In the genomic region with DNA sequence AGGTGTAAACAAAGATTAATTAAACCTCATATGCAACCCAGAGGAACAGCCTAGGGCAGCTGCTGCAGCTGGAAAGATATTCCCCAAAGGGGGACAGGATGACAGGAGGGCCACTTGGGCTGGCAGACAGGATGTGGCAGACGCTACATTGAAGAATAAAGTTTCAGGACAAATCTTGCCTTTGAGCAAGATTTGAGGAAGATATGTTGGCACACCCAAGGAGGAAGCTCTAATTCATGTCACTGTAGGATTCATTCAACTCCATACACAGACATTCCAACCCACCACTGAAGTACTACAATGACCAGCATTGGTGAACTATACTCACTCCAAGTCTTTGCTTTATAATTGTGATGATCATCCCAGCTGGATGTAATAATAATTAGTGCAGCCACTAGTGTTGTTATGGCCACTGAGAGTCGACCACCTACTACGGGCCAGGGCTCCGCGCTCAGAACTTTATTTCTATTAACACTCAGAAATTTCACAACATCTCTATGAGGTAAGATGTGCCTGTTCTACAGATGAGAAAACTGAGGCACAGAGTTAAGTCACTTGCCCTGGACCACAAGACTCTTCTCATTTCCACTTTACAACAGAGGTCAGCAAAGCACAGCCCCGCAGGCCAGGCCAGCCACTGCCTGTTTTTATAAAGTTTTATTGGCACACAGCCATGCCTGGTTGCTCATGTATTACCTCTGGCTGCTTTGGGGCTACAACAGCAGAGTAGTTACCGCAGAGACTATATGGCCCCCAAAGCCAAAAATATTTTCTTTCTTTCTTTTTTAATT, we compare ENCODE assay signal across 15 cellular contexts.
A peak's percentile ranks its signal among the peaks of the same experiment; 100 is the strongest.
DNase-seq lines count a peak whose midpoint lies in the region; ATAC-seq and TF ChIP-seq lines count a peak whose summit lies in the region.
"Had no signal": no experiment of that assay in that cellular context is flagged by ENCODE, and none has a peak within 500 bp of the region (broad histone marks: within the 10 kb centered on the region; RNA-seq: fewer than 3 reads in every experiment).

No MANE protein-coding gene starts in this region.

- no peaks in the 10 kb centered on the region for H3K36me3 ChIP-seq in CD4-positive, CD25-positive, alpha-beta regulatory T cell (ENCODE audit: control insufficient read depth, insufficient read depth, low read length)
- H3K36me3 ChIP-seq in endodermal cell (ENCODE audit: control insufficient read depth, insufficient read depth, low read length) = no peaks in the 10 kb centered on the region
- H3K36me3 ChIP-seq: gastrocnemius medialis, SJCRH30, vagina had no signal

- POLR2A ChIA-PET in activated CD4-positive, alpha-beta memory T cell treated with anti-CD3 and anti-CD28 coated beads, Interleukin-2, amount 10 ng/mL, durations not matched to agents 7 days and 5 days (lab: Charles Lee) = interaction anchor here (1.1 kb wide), 1 partner anchor 101 kb away, joined by 3 read pairs; no protein-coding TSS in a partner anchor
- POLR2A ChIA-PET in activated CD4-positive, alpha-beta memory T cell treated with anti-CD3 and anti-CD28 coated beads for 36 hours (lab: Charles Lee) = no interaction called here

- no peak overlapping the region for H3K4me3 Mint-ChIP-seq in activated CD4-positive, alpha-beta memory T cell treated with anti-CD3 and anti-CD28 coated beads, Interleukin-2, amount 10 ng/mL, durations not matched to agents 7 days and 5 days
- no peak overlapping the region for H3K4me3 Mint-ChIP-seq in activated CD4-positive, alpha-beta memory T cell treated with anti-CD3 and anti-CD28 coated beads for 36 hours
- H3K4me3 Mint-ChIP-seq in CD4-positive, CD25-positive, alpha-beta regulatory T cell = peak overlapping the region in 2 of 4 donors; percentile 15 to 49
- H3K4me3 Mint-ChIP-seq in endodermal cell = no peak overlapping the region

- peaks cover 56% of the 10 kb centered on the region for H3K4me1 ChIP-seq in CD4-positive, CD25-positive, alpha-beta regulatory T cell (ENCODE audit: control insufficient read depth, insufficient read depth, low read length, poor library complexity, severe bottlenecking)
- H3K4me1 ChIP-seq in endodermal cell (ENCODE audit: control insufficient read depth, insufficient read depth, low read length) = no peaks in the 10 kb centered on the region
- H3K4me1 ChIP-seq: gastrocnemius medialis had no signal

- peak overlapping the region; percentile 25 for H3K27ac Mint-ChIP-seq in activated CD4-positive, alpha-beta memory T cell treated with anti-CD3 and anti-CD28 coated beads, Interleukin-2, amount 10 ng/mL, durations not matched to agents 7 days and 5 days
- H3K27ac Mint-ChIP-seq in activated CD4-positive, alpha-beta memory T cell treated with anti-CD3 and anti-CD28 coated beads for 36 hours = no peak overlapping the region
- peak overlapping the region; percentile 71 to 87 (median 87) for H3K27ac Mint-ChIP-seq in CD4-positive, CD25-positive, alpha-beta regulatory T cell
- H3K27ac Mint-ChIP-seq in endodermal cell = no peak overlapping the region

- no peak for DNase-seq in activated CD4-positive, alpha-beta memory T cell treated with anti-CD3 and anti-CD28 coated beads, Interleukin-2, amount 10 ng/mL, durations not matched to agents 7 days and 5 days
- DNase-seq in activated CD4-positive, alpha-beta memory T cell treated with anti-CD3 and anti-CD28 coated beads for 36 hours = no peak
- DNase-seq in CD4-positive, CD25-positive, alpha-beta regulatory T cell = peak in 1 of 3 donors; percentile 21
- DNase-seq in NOMO-1 treated with dmso at 0.1 percent for 144 hours (lab: John Stamatoyannopoulos, UW; ENCODE audit: unreplicated experiment) (peak; percentile 36), endodermal cell (peak; percentile 33), germinal center (ENCODE audit: low spot score) (no peak), NCI-H2107 treated with DMSO at 0.1 percent for 48 hours (lab: John Stamatoyannopoulos, UW; ENCODE audit: unreplicated experiment) (no peak)
- DNase-seq: gastrocnemius medialis; left ventricle myocardium superior; NCI-H1105 treated with DMSO at 0.1 percent for 48 hours; NK-92 treated with Interleukin-12 subunit alpha and Interleukin-12 subunit beta, amount 100 ng/mL, for 24 hours; SJCRH30; stimulated activated naive CD4-positive, alpha-beta T cell treated with Interleukin-2 at 50 U/mL for 16 hours had no signal

- H3K27me3 ChIP-seq in CD4-positive, CD25-positive, alpha-beta regulatory T cell (ENCODE audit: control insufficient read depth, insufficient read depth, low read length) = no peaks in the 10 kb centered on the region
- H3K27me3 ChIP-seq in endodermal cell (ENCODE audit: control insufficient read depth, insufficient read depth, low read length, poor library complexity, severe bottlenecking) = no peaks in the 10 kb centered on the region
- H3K27me3 ChIP-seq: gastrocnemius medialis, SJCRH30, vagina had no signal

- H3K9me3 ChIP-seq in CD4-positive, CD25-positive, alpha-beta regulatory T cell (ENCODE audit: control insufficient read depth in 2 of 2, low read length in 2 of 2) = no peaks in the 10 kb centered on the region
- H3K9me3 ChIP-seq in endodermal cell (ENCODE audit: control insufficient read depth, low read length) = no peaks in the 10 kb centered on the region
- H3K9me3 ChIP-seq: gastrocnemius medialis, SJCRH30, vagina had no signal

- H3K27ac ChIP-seq in CD4-positive, CD25-positive, alpha-beta regulatory T cell (ENCODE audit: insufficient read depth, low read length, poor library complexity, severe bottlenecking) = peak overlapping the region; percentile 34
- no peak overlapping the region for H3K27ac ChIP-seq in endodermal cell (ENCODE audit: low read depth, low read length)
- H3K27ac ChIP-seq: gastrocnemius medialis, SJCRH30, vagina had no signal

- H3K36me3 Mint-ChIP-seq in activated CD4-positive, alpha-beta memory T cell treated with anti-CD3 and anti-CD28 coated beads, Interleukin-2, amount 10 ng/mL, durations not matched to agents 7 days and 5 days (ENCODE audit: low read depth) = no peaks in the 10 kb centered on the region
- H3K36me3 Mint-ChIP-seq in activated CD4-positive, alpha-beta memory T cell treated with anti-CD3 and anti-CD28 coated beads for 36 hours = no peaks in the 10 kb centered on the region
- no peaks in the 10 kb centered on the region for H3K36me3 Mint-ChIP-seq in CD4-positive, CD25-positive, alpha-beta regulatory T cell
- no peaks in the 10 kb centered on the region for H3K36me3 Mint-ChIP-seq in endodermal cell (ENCODE audit: low read depth)

- intact Hi-C loops in activated CD4-positive, alpha-beta memory T cell treated with anti-CD3 and anti-CD28 coated beads for 36 hours (cut with micrococcal nuclease) = loop anchor here (10.0 kb wide), 1 partner anchor 470 kb away; no protein-coding TSS in a partner anchor

- H3K27me3 Mint-ChIP-seq in activated CD4-positive, alpha-beta memory T cell treated with anti-CD3 and anti-CD28 coated beads, Interleukin-2, amount 10 ng/mL, durations not matched to agents 7 days and 5 days = peaks cover 4% of the 10 kb centered on the region
- H3K27me3 Mint-ChIP-seq in activated CD4-positive, alpha-beta memory T cell treated with anti-CD3 and anti-CD28 coated beads for 36 hours = no peaks in the 10 kb centered on the region
- no peaks in the 10 kb centered on the region for H3K27me3 Mint-ChIP-seq in CD4-positive, CD25-positive, alpha-beta regulatory T cell
- no peaks in the 10 kb centered on the region for H3K27me3 Mint-ChIP-seq in endodermal cell (ENCODE audit: insufficient read depth)

- CTCF ChIA-PET in activated CD4-positive, alpha-beta memory T cell treated with anti-CD3 and anti-CD28 coated beads, Interleukin-2, amount 10 ng/mL, durations not matched to agents 7 days and 5 days (lab: Charles Lee) = no interaction called here
- CTCF ChIA-PET in activated CD4-positive, alpha-beta memory T cell treated with anti-CD3 and anti-CD28 coated beads for 36 hours (lab: Charles Lee) = no interaction called here

- peaks cover 67% of the 10 kb centered on the region for H3K4me1 Mint-ChIP-seq in activated CD4-positive, alpha-beta memory T cell treated with anti-CD3 and anti-CD28 coated beads, Interleukin-2, amount 10 ng/mL, durations not matched to agents 7 days and 5 days
- peaks cover 60% of the 10 kb centered on the region for H3K4me1 Mint-ChIP-seq in activated CD4-positive, alpha-beta memory T cell treated with anti-CD3 and anti-CD28 coated beads for 36 hours (ENCODE audit: low read depth)
- peaks cover 20 to 79% (median 51%) of the 10 kb centered on the region in 4 donors for H3K4me1 Mint-ChIP-seq in CD4-positive, CD25-positive, alpha-beta regulatory T cell
- H3K4me1 Mint-ChIP-seq in endodermal cell = peaks cover 4% of the 10 kb centered on the region

- no peak for TF ChIP-seq CTCF in endodermal cell (conservative IDR thresholded peaks at IDR 0.05)

- no peaks in the 10 kb centered on the region for H3K9me3 Mint-ChIP-seq in activated CD4-positive, alpha-beta memory T cell treated with anti-CD3 and anti-CD28 coated beads, Interleukin-2, amount 10 ng/mL, durations not matched to agents 7 days and 5 days
- peaks cover 3% of the 10 kb centered on the region for H3K9me3 Mint-ChIP-seq in activated CD4-positive, alpha-beta memory T cell treated with anti-CD3 and anti-CD28 coated beads for 36 hours
- H3K9me3 Mint-ChIP-seq in CD4-positive, CD25-positive, alpha-beta regulatory T cell = peaks cover 0 to 1% (median 0%) of the 10 kb centered on the region in 7 donors
- H3K9me3 Mint-ChIP-seq in endodermal cell = no peaks in the 10 kb centered on the region

- no peak overlapping the region for H3K9ac ChIP-seq in endodermal cell (ENCODE audit: extremely low read depth, low read length, poor library complexity, severe bottlenecking)

- 62 to 78% methylated on average over 3 to 7 of the region's 7 CpGs for WGBS in endodermal cell (ENCODE audit: insufficient coverage in 1 of 2, insufficient read length in 1 of 2), 2 experiments

- no peak for ATAC-seq in CD4-positive, CD25-positive, alpha-beta regulatory T cell (ENCODE audit: low read depth in 2 of 2)
- no peak for ATAC-seq in GM19324 (IDR thresholded peaks at IDR 0.05; ENCODE audit: low FRiP score, unreplicated experiment)
- ATAC-seq: gastrocnemius medialis, left ventricle myocardium superior had no signal

- peak overlapping the region; percentile 2 for H3K4me3 ChIP-seq in CD4-positive, CD25-positive, alpha-beta regulatory T cell (ENCODE audit: low read depth, low read length)
- H3K4me3 ChIP-seq in endodermal cell (ENCODE audit: low read length) = no peak overlapping the region
- H3K4me3 ChIP-seq: gastrocnemius medialis, SJCRH30, vagina had no signal

Comparison
In these comparisons a context has a peak if more than half of its experiments do, and no peak if none do; other contexts are left out.
1. H3K27ac Mint-ChIP-seq: peak in activated CD4-positive, alpha-beta memory T cell treated with anti-CD3 and anti-CD28 coated beads, Interleukin-2, amount 10 ng/mL, durations not matched to agents 7 days and 5 days (single experiment) and CD4-positive, CD25-positive, alpha-beta regulatory T cell (3 of 3); none in activated CD4-positive, alpha-beta memory T cell treated with anti-CD3 and anti-CD28 coated beads for 36 hours (single experiment) and endodermal cell (single experiment).
2. DNase-seq: peak in NOMO-1 treated with dmso at 0.1 percent for 144 hours (single experiment) and endodermal cell (single experiment); none in activated CD4-positive, alpha-beta memory T cell treated with anti-CD3 and anti-CD28 coated beads, Interleukin-2, amount 10 ng/mL, durations not matched to agents 7 days and 5 days (single experiment), activated CD4-positive, alpha-beta memory T cell treated with anti-CD3 and anti-CD28 coated beads for 36 hours (single experiment), germinal center (single experiment) and NCI-H2107 treated with DMSO at 0.1 percent for 48 hours (single experiment).